ENCODE assay signal across 2 cellular contexts in the genomic region with DNA sequence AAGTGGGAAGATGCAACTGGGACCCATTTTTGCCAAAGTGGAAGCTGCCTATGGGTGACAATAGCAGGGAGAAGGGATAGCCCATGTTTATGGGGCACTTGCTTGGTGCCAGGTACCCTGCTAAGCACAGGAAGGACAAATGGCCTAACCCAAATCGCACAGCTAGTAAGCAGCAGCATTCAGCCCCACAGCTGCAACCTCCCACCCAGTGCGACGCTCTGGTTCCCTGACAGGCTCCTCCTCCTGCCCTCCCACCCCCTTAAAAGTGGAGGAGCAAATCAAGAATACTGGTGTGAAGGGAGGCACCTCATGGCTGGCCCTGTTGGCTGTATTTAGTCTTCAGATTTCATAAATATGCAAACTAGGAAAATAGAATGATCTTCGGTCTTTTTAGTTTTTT.
TF ChIP-seq lines count a peak whose summit lies in the region.

No MANE protein-coding gene starts in this region.

TF ChIP-seq in IMR-90, 13 proteins besides CTCF, POLR2A, EP300 and RAD21:
- TF ChIP-seq NFE2L2 (IDR thresholded peaks at IDR 0.05; ENCODE audit: low read depth, low read length) (no peak), CHD1 (IDR thresholded peaks at IDR 0.05; ENCODE audit: low read depth, low read length) (no peak), BHLHE40 (IDR thresholded peaks at IDR 0.05; ENCODE audit: low read depth, low read length) (no peak), MAFK (IDR thresholded peaks at IDR 0.05; ENCODE audit: low read depth, low read length) (no peak), SMC3 (IDR thresholded peaks at IDR 0.05; ENCODE audit: low read depth, low read length) (no peak), CEBPB (IDR thresholded peaks at IDR 0.05; ENCODE audit: low read depth, low read length) (no peak), RFX5 (IDR thresholded peaks at IDR 0.05; ENCODE audit: low read depth, low read length) (no peak), MAZ (IDR thresholded peaks at IDR 0.05; ENCODE audit: borderline replicate concordance, low read depth, low read length) (no peak), FOS (IDR thresholded peaks at IDR 0.05; ENCODE audit: low read depth, low read length) (no peak), RCOR1 (IDR thresholded peaks at IDR 0.05; ENCODE audit: insufficient replicate concordance, low read length) (no peak)
- TF ChIP-seq, protein P1, sequence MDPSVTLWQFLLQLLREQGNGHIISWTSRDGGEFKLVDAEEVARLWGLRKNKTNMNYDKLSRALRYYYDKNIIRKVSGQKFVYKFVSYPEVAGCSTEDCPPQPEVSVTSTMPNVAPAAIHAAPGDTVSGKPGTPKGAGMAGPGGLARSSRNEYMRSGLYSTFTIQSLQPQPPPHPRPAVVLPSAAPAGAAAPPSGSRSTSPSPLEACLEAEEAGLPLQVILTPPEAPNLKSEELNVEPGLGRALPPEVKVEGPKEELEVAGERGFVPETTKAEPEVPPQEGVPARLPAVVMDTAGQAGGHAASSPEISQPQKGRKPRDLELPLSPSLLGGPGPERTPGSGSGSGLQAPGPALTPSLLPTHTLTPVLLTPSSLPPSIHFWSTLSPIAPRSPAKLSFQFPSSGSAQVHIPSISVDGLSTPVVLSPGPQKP (IDR thresholded peaks at IDR 0.05; ENCODE audit: borderline replicate concordance, low read depth, low read length), result no peak
- TF ChIP-seq, protein P2, sequence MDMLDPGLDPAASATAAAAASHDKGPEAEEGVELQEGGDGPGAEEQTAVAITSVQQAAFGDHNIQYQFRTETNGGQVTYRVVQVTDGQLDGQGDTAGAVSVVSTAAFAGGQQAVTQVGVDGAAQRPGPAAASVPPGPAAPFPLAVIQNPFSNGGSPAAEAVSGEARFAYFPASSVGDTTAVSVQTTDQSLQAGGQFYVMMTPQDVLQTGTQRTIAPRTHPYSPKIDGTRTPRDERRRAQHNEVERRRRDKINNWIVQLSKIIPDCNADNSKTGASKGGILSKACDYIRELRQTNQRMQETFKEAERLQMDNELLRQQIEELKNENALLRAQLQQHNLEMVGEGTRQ (IDR thresholded peaks at IDR 0.05; ENCODE audit: low read depth, low read length), result no peak

TF ChIP-seq in WTC11, 78 proteins besides CTCF, POLR2A, EP300 and RAD21:
- no peak for TF ChIP-seq GTF2I (CRISPR knock-in tag; conservative IDR thresholded peaks at IDR 0.05)
- TF ChIP-seq JUN (CRISPR knock-in tag; IDR thresholded peaks at IDR 0.05), result no peak
- TF ChIP-seq NFATC4 (CRISPR knock-in tag; IDR thresholded peaks at IDR 0.05), result no peak
- TF ChIP-seq, protein P3, sequence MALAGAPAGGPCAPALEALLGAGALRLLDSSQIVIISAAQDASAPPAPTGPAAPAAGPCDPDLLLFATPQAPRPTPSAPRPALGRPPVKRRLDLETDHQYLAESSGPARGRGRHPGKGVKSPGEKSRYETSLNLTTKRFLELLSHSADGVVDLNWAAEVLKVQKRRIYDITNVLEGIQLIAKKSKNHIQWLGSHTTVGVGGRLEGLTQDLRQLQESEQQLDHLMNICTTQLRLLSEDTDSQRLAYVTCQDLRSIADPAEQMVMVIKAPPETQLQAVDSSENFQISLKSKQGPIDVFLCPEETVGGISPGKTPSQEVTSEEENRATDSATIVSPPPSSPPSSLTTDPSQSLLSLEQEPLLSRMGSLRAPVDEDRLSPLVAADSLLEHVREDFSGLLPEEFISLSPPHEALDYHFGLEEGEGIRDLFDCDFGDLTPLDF (CRISPR knock-in tag; IDR thresholded peaks at IDR 0.05), result no peak
- no peak for TF ChIP-seq ELF4 (CRISPR knock-in tag; IDR thresholded peaks at IDR 0.05; ENCODE audit: low read depth)
- TF ChIP-seq JAZF1 (CRISPR knock-in tag; IDR thresholded peaks at IDR 0.05), result no peak
- no peak for TF ChIP-seq SMAD3 (CRISPR knock-in tag; IDR thresholded peaks at IDR 0.05; ENCODE audit: borderline replicate concordance)
- TF ChIP-seq, protein P4, sequence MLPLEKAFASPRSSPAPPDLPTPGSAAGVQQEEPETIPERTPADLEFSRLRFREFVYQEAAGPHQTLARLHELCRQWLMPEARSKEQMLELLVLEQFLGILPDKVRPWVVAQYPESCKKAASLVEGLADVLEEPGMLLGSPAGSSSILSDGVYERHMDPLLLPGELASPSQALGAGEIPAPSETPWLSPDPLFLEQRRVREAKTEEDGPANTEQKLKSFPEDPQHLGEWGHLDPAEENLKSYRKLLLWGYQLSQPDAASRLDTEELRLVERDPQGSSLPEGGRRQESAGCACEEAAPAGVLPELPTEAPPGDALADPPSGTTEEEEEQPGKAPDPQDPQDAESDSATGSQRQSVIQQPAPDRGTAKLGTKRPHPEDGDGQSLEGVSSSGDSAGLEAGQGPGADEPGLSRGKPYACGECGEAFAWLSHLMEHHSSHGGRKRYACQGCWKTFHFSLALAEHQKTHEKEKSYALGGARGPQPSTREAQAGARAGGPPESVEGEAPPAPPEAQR (CRISPR knock-in tag; IDR thresholded peaks at IDR 0.05), result no peak
- TF ChIP-seq, protein P5, sequence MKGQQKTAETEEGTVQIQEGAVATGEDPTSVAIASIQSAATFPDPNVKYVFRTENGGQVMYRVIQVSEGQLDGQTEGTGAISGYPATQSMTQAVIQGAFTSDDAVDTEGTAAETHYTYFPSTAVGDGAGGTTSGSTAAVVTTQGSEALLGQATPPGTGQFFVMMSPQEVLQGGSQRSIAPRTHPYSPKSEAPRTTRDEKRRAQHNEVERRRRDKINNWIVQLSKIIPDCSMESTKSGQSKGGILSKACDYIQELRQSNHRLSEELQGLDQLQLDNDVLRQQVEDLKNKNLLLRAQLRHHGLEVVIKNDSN (CRISPR knock-in tag; IDR thresholded peaks at IDR 0.05), result no peak
- TF ChIP-seq TEAD4 (CRISPR knock-in tag; IDR thresholded peaks at IDR 0.05), result no peak
- TF ChIP-seq, protein P6, sequence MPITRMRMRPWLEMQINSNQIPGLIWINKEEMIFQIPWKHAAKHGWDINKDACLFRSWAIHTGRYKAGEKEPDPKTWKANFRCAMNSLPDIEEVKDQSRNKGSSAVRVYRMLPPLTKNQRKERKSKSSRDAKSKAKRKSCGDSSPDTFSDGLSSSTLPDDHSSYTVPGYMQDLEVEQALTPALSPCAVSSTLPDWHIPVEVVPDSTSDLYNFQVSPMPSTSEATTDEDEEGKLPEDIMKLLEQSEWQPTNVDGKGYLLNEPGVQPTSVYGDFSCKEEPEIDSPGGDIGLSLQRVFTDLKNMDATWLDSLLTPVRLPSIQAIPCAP (CRISPR knock-in tag; IDR thresholded peaks at IDR 0.05), result no peak
- TF ChIP-seq, protein P7, sequence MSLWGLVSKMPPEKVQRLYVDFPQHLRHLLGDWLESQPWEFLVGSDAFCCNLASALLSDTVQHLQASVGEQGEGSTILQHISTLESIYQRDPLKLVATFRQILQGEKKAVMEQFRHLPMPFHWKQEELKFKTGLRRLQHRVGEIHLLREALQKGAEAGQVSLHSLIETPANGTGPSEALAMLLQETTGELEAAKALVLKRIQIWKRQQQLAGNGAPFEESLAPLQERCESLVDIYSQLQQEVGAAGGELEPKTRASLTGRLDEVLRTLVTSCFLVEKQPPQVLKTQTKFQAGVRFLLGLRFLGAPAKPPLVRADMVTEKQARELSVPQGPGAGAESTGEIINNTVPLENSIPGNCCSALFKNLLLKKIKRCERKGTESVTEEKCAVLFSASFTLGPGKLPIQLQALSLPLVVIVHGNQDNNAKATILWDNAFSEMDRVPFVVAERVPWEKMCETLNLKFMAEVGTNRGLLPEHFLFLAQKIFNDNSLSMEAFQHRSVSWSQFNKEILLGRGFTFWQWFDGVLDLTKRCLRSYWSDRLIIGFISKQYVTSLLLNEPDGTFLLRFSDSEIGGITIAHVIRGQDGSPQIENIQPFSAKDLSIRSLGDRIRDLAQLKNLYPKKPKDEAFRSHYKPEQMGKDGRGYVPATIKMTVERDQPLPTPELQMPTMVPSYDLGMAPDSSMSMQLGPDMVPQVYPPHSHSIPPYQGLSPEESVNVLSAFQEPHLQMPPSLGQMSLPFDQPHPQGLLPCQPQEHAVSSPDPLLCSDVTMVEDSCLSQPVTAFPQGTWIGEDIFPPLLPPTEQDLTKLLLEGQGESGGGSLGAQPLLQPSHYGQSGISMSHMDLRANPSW (CRISPR knock-in tag; conservative IDR thresholded peaks at IDR 0.05; ENCODE audit: low read depth), result no peak
- no peak for TF ChIP-seq ZNF671 (CRISPR knock-in tag; IDR thresholded peaks at IDR 0.05)
- no peak for TF ChIP-seq ZNF396 (CRISPR knock-in tag; IDR thresholded peaks at IDR 0.05; ENCODE audit: borderline replicate concordance)
- TF ChIP-seq MXD4 (CRISPR knock-in tag; IDR thresholded peaks at IDR 0.05; ENCODE audit: borderline replicate concordance), result no peak
- TF ChIP-seq, protein P8, sequence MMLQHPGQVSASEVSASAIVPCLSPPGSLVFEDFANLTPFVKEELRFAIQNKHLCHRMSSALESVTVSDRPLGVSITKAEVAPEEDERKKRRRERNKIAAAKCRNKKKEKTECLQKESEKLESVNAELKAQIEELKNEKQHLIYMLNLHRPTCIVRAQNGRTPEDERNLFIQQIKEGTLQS (CRISPR knock-in tag; conservative IDR thresholded peaks at IDR 0.05), result no peak
- TF ChIP-seq, protein P9, sequence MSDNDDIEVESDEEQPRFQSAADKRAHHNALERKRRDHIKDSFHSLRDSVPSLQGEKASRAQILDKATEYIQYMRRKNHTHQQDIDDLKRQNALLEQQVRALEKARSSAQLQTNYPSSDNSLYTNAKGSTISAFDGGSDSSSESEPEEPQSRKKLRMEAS (CRISPR knock-in tag; IDR thresholded peaks at IDR 0.05), result no peak
